ENCODE assay signal across 17 cellular contexts in the genomic region with DNA sequence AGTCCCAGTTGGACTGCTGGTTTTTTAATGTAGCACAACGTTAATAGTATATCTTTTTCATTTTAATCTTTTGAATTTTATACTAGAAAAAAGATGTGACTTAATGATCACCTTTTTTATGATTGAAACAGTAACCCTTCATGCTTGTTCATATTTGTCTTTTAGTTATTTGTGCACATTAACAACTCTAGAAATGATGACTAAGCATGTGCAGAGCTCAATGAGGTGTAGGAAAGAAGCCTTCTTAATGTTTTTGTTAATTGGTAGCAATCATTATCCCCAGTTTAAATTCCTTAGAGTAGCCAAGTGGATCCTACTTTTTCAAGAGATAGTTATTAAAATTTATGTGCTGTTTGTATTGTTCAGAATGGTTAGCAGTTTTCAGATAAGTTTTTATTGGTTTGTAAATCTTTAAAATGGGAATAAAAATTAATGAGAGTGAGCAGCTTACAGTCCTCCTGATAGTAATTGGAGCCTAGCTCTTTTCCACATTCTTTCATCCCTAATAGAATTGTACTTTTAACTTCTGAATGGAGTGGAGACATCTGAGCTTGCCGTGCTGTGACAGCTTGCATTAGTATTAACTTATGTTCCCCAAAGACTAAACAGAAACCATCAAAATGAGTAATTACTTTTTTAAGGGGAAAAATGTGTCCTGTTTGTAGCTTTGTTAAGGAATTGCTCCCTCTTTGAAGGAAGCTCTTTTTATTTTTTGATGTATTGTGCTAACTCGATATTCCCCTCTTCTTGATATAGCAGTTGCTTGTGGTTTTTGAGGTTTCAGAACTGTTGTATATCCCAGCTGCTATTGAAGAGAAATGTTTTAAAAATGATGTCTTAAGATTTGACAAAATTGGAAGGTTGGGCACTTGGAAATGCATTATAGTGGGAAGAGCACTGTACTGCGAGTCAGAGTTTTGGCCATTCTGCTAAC. TPM values are rescaled to one million over a fixed set of nuclear protein-coding genes. Genes with fewer than 3 reads are reported as not detected.
DNase-seq lines count a peak whose midpoint lies in the region; ATAC-seq, FAIRE-seq and TF ChIP-seq lines count a peak whose summit lies in the region.
"Had no signal": no experiment of that assay in that cellular context is flagged by ENCODE, and none has a peak within 500 bp of the region (broad histone marks: within the 10 kb centered on the region; RNA-seq: fewer than 3 reads in every experiment).

No MANE protein-coding gene starts in this region.

- intact Hi-C loops in adrenal gland (cut with DNase I), result no loop called here

- CTCF ChIA-PET in A549 (lab: Yijun Ruan, JAX), result no interaction called here

- TF ChIP-seq POLR2A in A549 (IDR thresholded peaks at IDR 0.05; ENCODE audit: low read length), result no peak
- TF ChIP-seq POLR2A in adrenal gland (IDR thresholded peaks at IDR 0.05), result no peak

- H3K4me2 ChIP-seq in A549 (no peak overlapping the region), MM.1S (ENCODE audit: low read depth, low read length) (peak overlapping the region; percentile 38; the same call in 1 of the 2 replicates)

- H4K20me1 ChIP-seq in MM.1S (ENCODE audit: insufficient read depth, low read length), result no peaks in the 10 kb centered on the region

- DNase-seq in A549 (ENCODE audit: low read depth in 1 of 2, low spot score in 1 of 2) (no peak), MM.1S (peak; percentile 36), fibroblast of peridontal ligament (ENCODE audit: extremely low read depth) (peak; percentile 43), adrenal gland (no peak), SKM-1 treated with dmso at 0.1 percent for 144 hours (lab: John Stamatoyannopoulos, UW; ENCODE audit: unreplicated experiment) (no peak), epidermal melanocyte (ENCODE audit: insufficient read length, low spot score) (no peak)
- DNase-seq: activated CD4-positive, alpha-beta T cell treated with anti-CD3 and anti-CD28 coated beads, Interleukin-2, amount 50 U/mL, for 1 hour; brain microvascular endothelial cell; effector CD8-positive, alpha-beta T cell; EL; KBM-7; kidney; NCI-H446; Peyer's patch; right cardiac atrium had no signal

- TF ChIP-seq EP300 in A549 (IDR thresholded peaks at IDR 0.05), result no peak

- H3K4me3 ChIP-seq in A549, result no peak overlapping the region
- no peak overlapping the region for H3K4me3 ChIP-seq in MM.1S (ENCODE audit: low read length)
- no peak overlapping the region for H3K4me3 ChIP-seq in adrenal gland
- H3K4me3 ChIP-seq: Peyer's patch had no signal

- no peak overlapping the region for H2AFZ ChIP-seq in MM.1S (ENCODE audit: low read length)

- TF ChIP-seq CTCF in A549 (IDR thresholded peaks at IDR 0.05), result no peak
- no peak for TF ChIP-seq CTCF in MM.1S (IDR thresholded peaks at IDR 0.05; ENCODE audit: low read length)
- TF ChIP-seq CTCF in adrenal gland (IDR thresholded peaks at IDR 0.05), result no peak

- ATAC-seq in A549, result no peak
- peak; percentile 43 for ATAC-seq in GM19351 (IDR thresholded peaks at IDR 0.05; ENCODE audit: unreplicated experiment)
- no peak for ATAC-seq in HG02870 (IDR thresholded peaks at IDR 0.05; ENCODE audit: unreplicated experiment)
- ATAC-seq: right cardiac atrium had no signal

- 89% methylated on average over 4 of the region's 4 CpGs for WGBS in A549 (ENCODE audit: missing lambda C conversion rate)
- 72 to 85% (median 82%) methylated on average over 4 of the region's 4 CpGs for WGBS in adrenal gland, 4 donors

- H3K9ac ChIP-seq in MM.1S (ENCODE audit: low read length), result no peak overlapping the region

- H3K27ac ChIP-seq in A549 (no peak overlapping the region), MM.1S (ENCODE audit: low read length) (no peak overlapping the region), adrenal gland (no peak overlapping the region)
- H3K27ac ChIP-seq: brain microvascular endothelial cell, Peyer's patch had no signal

- no peak for FAIRE-seq in A549 (lab: Jason Lieb, UNC)

- H3K27me3 ChIP-seq in MM.1S (replicated peaks; ENCODE audit: insufficient read depth, low read length), result no peaks in the 10 kb centered on the region
- no peaks in the 10 kb centered on the region for H3K27me3 ChIP-seq in adrenal gland
- H3K27me3 ChIP-seq: brain microvascular endothelial cell, Peyer's patch had no signal

- H3F3A ChIP-seq in MM.1S (ENCODE audit: insufficient read depth, low read length), result no peaks in the 10 kb centered on the region

- H3K9me3 ChIP-seq in A549 (no peaks in the 10 kb centered on the region), MM.1S (replicated peaks; ENCODE audit: insufficient read depth, low read length) (no peaks in the 10 kb centered on the region), adrenal gland (replicated peaks in 1 of 3) (no peaks in the 10 kb centered on the region)
- H3K9me3 ChIP-seq: Peyer's patch had no signal

- H3K4me1 ChIP-seq in A549 (no peaks in the 10 kb centered on the region), MM.1S (ENCODE audit: low read length) (peaks cover 14% of the 10 kb centered on the region), adrenal gland (replicated peaks in 1 of 2) (peaks cover 10 to 16% of the 10 kb centered on the region in 2 donors)
- H3K4me1 ChIP-seq: Peyer's patch had no signal

- H3K79me2 ChIP-seq in MM.1S (ENCODE audit: low read length), result peaks cover 29% of the 10 kb centered on the region

- POLR2A ChIA-PET in A549 (lab: Yijun Ruan, JAX), result no interaction called here

- TF ChIP-seq RAD21 in A549 (conservative IDR thresholded peaks at IDR 0.05 in 1 of 2, IDR thresholded peaks at IDR 0.05 in 1 of 2), result no peak

- H3K36me3 ChIP-seq in MM.1S (replicated peaks; ENCODE audit: insufficient read depth, low read length), result no peaks in the 10 kb centered on the region; the same call in 1 of the 2 replicates
- H3K36me3 ChIP-seq in adrenal gland (replicated peaks in 1 of 2), result peaks cover 0 to 7% of the 10 kb centered on the region in 2 donors

- H3K9me2 ChIP-seq in MM.1S (replicated peaks; ENCODE audit: insufficient read depth, low read length), result no peaks in the 10 kb centered on the region

TF ChIP-seq in A549, 52 proteins besides CTCF, POLR2A, EP300 and RAD21:
- TF ChIP-seq MAFK (IDR thresholded peaks at IDR 0.05; ENCODE audit: partially characterized antibody), result peak; percentile 66
- no peak for TF ChIP-seq KDM5A (IDR thresholded peaks at IDR 0.05)

RNA-seq across cellular contexts. Expression of a gene that starts 17.3 kb away (rescaled TPM):
- polyA plus RNA-seq in A549 (2011; rRNA removed) (30.7 and 36.0 TPM in 2 replicates), A549 (2017; fragmentation: RNase III; extraction: RNeasy Plus Mini Kit Qiagen cat#74134 plus additional on column Dnase treatment) (18.1 to 18.8 TPM (median 18.6 TPM) in 3 replicates), adrenal gland (10 to 100 TPM; 35.0 to 68.9 (median 46.3) TPM)
- 8.7 and 11.3 TPM in 2 replicates for polyA plus RNA-seq in A549 (2012; cell fraction: cytosol; rRNA removed)
- polyA plus RNA-seq in A549 (2012; cell fraction: nucleus; rRNA removed), result 4.0 and 6.3 TPM in 2 replicates
- 18.6 and 19.8 TPM in 2 replicates for polyA minus RNA-seq in A549 (2011; rRNA and poly(A)+ RNA removed)
- 10 to 100 TPM; 24.4 to 82.2 (median 64.3) TPM for total RNA-seq in adrenal gland

Comparison
In these comparisons a context has a peak if more than half of its experiments do, and no peak if none do; other contexts are left out.
1. DNase-seq: peak in MM.1S (single experiment) and fibroblast of peridontal ligament (single experiment); none in A549 (0 of 2), adrenal gland (0 of 7), SKM-1 treated with dmso at 0.1 percent for 144 hours (single experiment) and epidermal melanocyte (single experiment).